Comparison of ENCODE assay signal across 8 cellular contexts in the genomic region with DNA sequence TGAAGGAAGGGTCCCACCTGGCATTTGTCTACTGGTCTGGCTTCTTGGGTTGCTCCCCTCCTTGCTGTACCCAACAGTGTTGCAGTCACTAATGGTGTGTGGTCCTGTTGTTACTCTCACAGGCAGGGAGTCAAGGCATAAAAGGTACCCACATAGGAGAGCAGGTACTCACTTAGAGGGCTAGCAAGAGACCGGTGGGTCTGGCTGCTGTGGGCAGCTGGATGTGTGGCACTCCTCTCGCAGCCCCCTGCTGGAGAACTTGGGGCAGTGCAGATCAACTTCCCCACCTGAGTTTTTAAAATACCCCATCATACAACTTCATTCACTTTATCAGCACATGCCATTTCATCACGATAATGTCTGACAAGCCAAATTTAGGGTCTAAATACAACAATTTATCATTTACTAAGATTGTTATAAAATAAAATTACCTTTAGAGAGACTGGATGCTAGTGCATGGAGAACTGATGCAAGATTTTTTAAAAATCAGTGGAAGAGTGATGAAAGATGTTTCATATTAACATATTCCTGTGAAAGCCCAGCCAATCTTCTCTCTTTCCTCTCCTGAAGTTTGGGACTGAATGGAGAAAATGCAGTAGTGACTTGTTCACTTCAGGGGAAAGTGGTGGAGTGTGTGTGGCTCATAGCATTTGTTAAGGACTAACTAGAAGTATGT. TPM values are rescaled to one million over a fixed set of nuclear protein-coding genes. Genes with fewer than 3 reads are reported as not detected.
A peak's percentile ranks its signal among the peaks of the same experiment; 100 is the strongest.
DNase-seq lines count a peak whose midpoint lies in the region; ATAC-seq and TF ChIP-seq lines count a peak whose summit lies in the region.

No MANE protein-coding gene starts in this region.

- no peak overlapping the region for H3K4me3 ChIP-seq in NT2/D1 (ENCODE audit: insufficient read length, low read depth)
- no peak overlapping the region for H3K4me3 ChIP-seq in fibroblast of villous mesenchyme (ENCODE audit: low read depth, low read length)
- no peak overlapping the region for H3K4me3 ChIP-seq in ovary

- TF ChIP-seq POLR2A in ovary (IDR thresholded peaks at IDR 0.05): no peak

- H3K4me1 ChIP-seq in NT2/D1 (ENCODE audit: insufficient read depth, insufficient read length) (peaks cover 4% of the 10 kb centered on the region), ovary (ENCODE audit: insufficient read depth) (peaks cover 4% of the 10 kb centered on the region)

- TF ChIP-seq EP300 in ovary (IDR thresholded peaks at IDR 0.05): no peak

- TF ChIP-seq CTCF in fibroblast of villous mesenchyme (IDR thresholded peaks at IDR 0.05; ENCODE audit: insufficient read depth, low read depth, low read length): peak; percentile 94
- TF ChIP-seq CTCF in ovary (IDR thresholded peaks at IDR 0.05): peak; percentile 69 to 79 (median 74)

- H3K4me3 Mint-ChIP-seq in activated T-cell treated with anti-CD3 and anti-CD28 coated beads, Interleukin-2, amount 50 U/mL, for 4 hours: no peak overlapping the region

- H3K27me3 ChIP-seq in NT2/D1 (ENCODE audit: insufficient read depth, insufficient read length) (no peaks in the 10 kb centered on the region), ovary (no peaks in the 10 kb centered on the region)

- H3K9me3 Mint-ChIP-seq in activated T-cell treated with anti-CD3 and anti-CD28 coated beads, Interleukin-2, amount 50 U/mL, for 4 hours: no peaks in the 10 kb centered on the region

- intact Hi-C loops in ovary (cut with DNase I): loop anchor here (2.0 to 5.0 kb wide), 2 partner anchors 130 to 133 kb away; no protein-coding TSS in a partner anchor

- no peak overlapping the region for H3K27ac ChIP-seq in ovary

- H3K27me3 Mint-ChIP-seq in activated T-cell treated with anti-CD3 and anti-CD28 coated beads, Interleukin-2, amount 50 U/mL, for 4 hours (ENCODE audit: low read depth): no peaks in the 10 kb centered on the region

- H3K36me3 Mint-ChIP-seq in activated T-cell treated with anti-CD3 and anti-CD28 coated beads, Interleukin-2, amount 50 U/mL, for 4 hours (ENCODE audit: insufficient read depth): peaks cover 4% of the 10 kb centered on the region

- WGBS in ovary, 3 donors: 20 to 30% (median 28%) methylated on average over 3 of the region's 3 CpGs

- H3K9me3 ChIP-seq in NT2/D1 (ENCODE audit: insufficient read depth, low read length) (no peaks in the 10 kb centered on the region), ovary (no peaks in the 10 kb centered on the region)

- peaks cover 35% of the 10 kb centered on the region for H3K4me1 Mint-ChIP-seq in activated T-cell treated with anti-CD3 and anti-CD28 coated beads, Interleukin-2, amount 50 U/mL, for 4 hours (ENCODE audit: low read depth)

- peak; percentile 33 for DNase-seq in GDM1 (lab: John Stamatoyannopoulos, UW)
- DNase-seq in NT2/D1 (ENCODE audit: low read depth, low spot score): peak; percentile 55
- DNase-seq in activated T-cell treated with anti-CD3 and anti-CD28 coated beads, Interleukin-2, amount 50 U/mL, for 4 hours: peak; percentile 50
- DNase-seq in fibroblast of villous mesenchyme (ENCODE audit: low read depth): peak; percentile 47
- peak; percentile 45 to 59 (median 48) for DNase-seq in ovary

- ATAC-seq in HG02588 (IDR thresholded peaks at IDR 0.05; ENCODE audit: unreplicated experiment) (peak; percentile 54), GM18517 (IDR thresholded peaks at IDR 0.05; ENCODE audit: unreplicated experiment) (no peak), GM19328 (IDR thresholded peaks at IDR 0.05; ENCODE audit: unreplicated experiment) (no peak)
- ATAC-seq in activated T-cell treated with anti-CD3 and anti-CD28 coated beads, Interleukin-2, amount 50 U/mL, for 4 hours: peak; percentile 71 to 75

- H3K9ac ChIP-seq in NT2/D1 (ENCODE audit: insufficient read length, low read depth): no peak overlapping the region

- H3K36me3 ChIP-seq in NT2/D1 (ENCODE audit: insufficient read depth, insufficient read length, low read length) (peaks cover 48% of the 10 kb centered on the region), ovary (no peaks in the 10 kb centered on the region)

RNA-seq across cellular contexts. Expression of a gene that starts 42.8 kb away (rescaled TPM):
- total RNA-seq in activated T-cell treated with anti-CD3 and anti-CD28 coated beads, Interleukin-2, amount 50 U/mL, for 4 hours: 1 to 10 TPM; 5.2 to 8.1 (median 5.6) TPM
- total RNA-seq in fibroblast of villous mesenchyme: 4.8 and 6.0 TPM in 2 replicates
- 10 to 100 TPM; 14.5 to 23.8 (median 17.8) TPM for total RNA-seq in ovary
- 10 to 100 TPM in 1 of 2 donors, 1 to 10 TPM in 1; 8.0 to 28.1 TPM for polyA plus RNA-seq in ovary

Comparison
In these comparisons a context has a peak if more than half of its experiments do, and no peak if none do; other contexts are left out.
1. ATAC-seq: peak in HG02588 (single experiment) and activated T-cell treated with anti-CD3 and anti-CD28 coated beads, Interleukin-2, amount 50 U/mL, for 4 hours (2 of 2); none in GM18517 (single experiment) and GM19328 (single experiment).
2. Peak in every context shown above with its lines, with median percentiles within 50 percentile points of each other: DNase-seq.